Comparison of ENCODE assay signal across 23 cellular contexts in the genomic region with DNA sequence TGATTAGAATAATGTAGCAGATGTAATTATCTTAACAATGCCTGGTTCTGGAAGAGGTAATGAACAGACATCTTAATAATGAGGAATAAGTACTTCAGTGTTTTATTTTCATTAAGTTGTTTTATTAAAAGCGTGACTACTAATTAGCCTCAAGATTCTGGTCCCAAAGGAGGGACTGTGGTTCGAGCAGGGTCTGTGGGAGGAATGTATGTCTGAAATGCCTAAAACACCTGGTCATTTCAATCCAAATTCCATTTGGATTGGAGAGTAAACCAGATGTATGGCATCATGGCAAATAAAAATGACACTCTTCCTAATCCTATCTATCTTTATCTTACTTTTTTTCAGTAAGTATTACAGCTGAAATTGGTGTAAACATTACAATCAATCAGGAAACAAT.
A peak's percentile ranks its signal among the peaks of the same experiment; 100 is the strongest.
DNase-seq lines count a peak whose midpoint lies in the region; ATAC-seq, FAIRE-seq and TF ChIP-seq lines count a peak whose summit lies in the region.
"Had no signal": no experiment of that assay in that cellular context is flagged by ENCODE, and none has a peak within 500 bp of the region (broad histone marks: within the 10 kb centered on the region; RNA-seq: fewer than 3 reads in every experiment).

No MANE protein-coding gene starts in this region.

- DNase-seq in SJCRH30 (peak; percentile 55 to 76), endothelial cell of umbilical vein (ENCODE audit: low read depth, low spot score) (no peak), progenitor cell of endocrine pancreas (ENCODE audit: low spot score, unreplicated experiment) (no peak), Ammon's horn (ENCODE audit: low spot score) (no peak)
- DNase-seq: 8988T; ACHN; Caco-2; Calu3; CD4-positive, alpha-beta T cell; CD8-positive, alpha-beta T cell; DMS79 treated with DMSO at 0.1 percent for 48 hours; GF-D8 had no signal

- no peak for ATAC-seq in GM21737 (IDR thresholded peaks at IDR 0.05; ENCODE audit: unreplicated experiment)
- ATAC-seq in HG02884 (IDR thresholded peaks at IDR 0.05; ENCODE audit: unreplicated experiment), result no peak
- ATAC-seq in HG02571 (IDR thresholded peaks at IDR 0.05; ENCODE audit: unreplicated experiment), result no peak
- ATAC-seq: CD8-positive, alpha-beta T cell had no signal

- no peak overlapping the region for H3K4me3 Mint-ChIP-seq in progenitor cell of endocrine pancreas (ENCODE audit: low read depth)
- H3K4me3 Mint-ChIP-seq: B cell; CD4-positive, alpha-beta T cell; CD8-positive, alpha-beta T cell had no signal

- H3K36me3 ChIP-seq in SJCRH30, result peaks cover 21% of the 10 kb centered on the region
- H3K36me3 ChIP-seq in endothelial cell of umbilical vein (ENCODE audit: control insufficient read depth in 2 of 2, extremely low read depth in 1 of 2, insufficient read depth in 2 of 2, low read length in 2 of 2), result no peaks in the 10 kb centered on the region

- no peaks in the 10 kb centered on the region for H3K27me3 Mint-ChIP-seq in progenitor cell of endocrine pancreas
- H3K27me3 Mint-ChIP-seq: B cell; CD4-positive, alpha-beta T cell had no signal

- dilution Hi-C loops in endothelial cell of umbilical vein (cut with MboI; ENCODE audit: extremely low pct_ligation_motif_present, low sequenced_read_pairs), result no loop called here

- intact Hi-C loops in endothelial cell of umbilical vein (cut with micrococcal nuclease), result no loop called here

- no peak for TF ChIP-seq POLR2A in endothelial cell of umbilical vein (IDR thresholded peaks at IDR 0.05; ENCODE audit: low read depth, low read length)

- H3K4me2 ChIP-seq in endothelial cell of umbilical vein (ENCODE audit: insufficient read depth, low read length), result no peak overlapping the region
- H3K4me2 ChIP-seq: BLaER1 treated with 17β-estradiol and CSF1 and Interleukin-3, amounts not matched to agents 10 nM and 100 nM had no signal

- FAIRE-seq in endothelial cell of umbilical vein (lab: Jason Lieb, UNC), result peak; percentile 21
- FAIRE-seq: A204.1, D721Med, G401.6, GM12891, GM19239 had no signal

- POLR2A ChIA-PET in endothelial cell of umbilical vein (lab: Charles Lee), result no interaction called here

- H3K36me3 Mint-ChIP-seq in progenitor cell of endocrine pancreas (ENCODE audit: insufficient read depth), result peaks cover 25% of the 10 kb centered on the region
- H3K36me3 Mint-ChIP-seq: CD8-positive, alpha-beta T cell had no signal

- H3K4me1 Mint-ChIP-seq in progenitor cell of endocrine pancreas (ENCODE audit: low read depth), result peaks cover 5% of the 10 kb centered on the region
- H3K4me1 Mint-ChIP-seq: B cell had no signal

- TF ChIP-seq CTCF in endothelial cell of umbilical vein (IDR thresholded peaks at IDR 0.05; ENCODE audit: extremely low read depth in 1 of 2, insufficient read depth in 1 of 2, low read depth in 1 of 2, low read length in 2 of 2), result no peak
- TF ChIP-seq CTCF in progenitor cell of endocrine pancreas (IDR thresholded peaks at IDR 0.05; ENCODE audit: unreplicated experiment), result no peak

- CTCF ChIA-PET in endothelial cell of umbilical vein (lab: Charles Lee), result no interaction called here

- H3K27me3 ChIP-seq in SJCRH30 (no peaks in the 10 kb centered on the region), endothelial cell of umbilical vein (ENCODE audit: control insufficient read depth in 2 of 2, insufficient read depth in 2 of 2, low read length in 2 of 2) (no peaks in the 10 kb centered on the region)
- H3K27me3 ChIP-seq: BLaER1 treated with 17β-estradiol and CSF1 and Interleukin-3, amounts not matched to agents 10 nM and 100 nM had no signal

- peak overlapping the region; percentile 49 for H3K27ac Mint-ChIP-seq in progenitor cell of endocrine pancreas
- H3K27ac Mint-ChIP-seq: B cell; CD4-positive, alpha-beta T cell; CD8-positive, alpha-beta T cell had no signal

- H3K4me3 ChIP-seq in SJCRH30 (no peak overlapping the region), endothelial cell of umbilical vein (replicated peaks in 1 of 3; ENCODE audit: insufficient read depth in 1 of 3, low read depth in 1 of 3, low read length in 3 of 3) (no peak overlapping the region)
- H3K4me3 ChIP-seq: BLaER1 treated with 17β-estradiol and CSF1 and Interleukin-3, amounts not matched to agents 10 nM and 100 nM had no signal

- no peaks in the 10 kb centered on the region for H3K9me1 ChIP-seq in endothelial cell of umbilical vein (replicated peaks; ENCODE audit: control insufficient read depth, extremely low read depth, insufficient read depth, low read length)

- peaks cover 4% of the 10 kb centered on the region for H3K9me3 Mint-ChIP-seq in progenitor cell of endocrine pancreas (ENCODE audit: low read depth)
- H3K9me3 Mint-ChIP-seq: CD4-positive, alpha-beta T cell; CD8-positive, alpha-beta T cell had no signal

- peak overlapping the region; percentile 80 for H3K27ac ChIP-seq in SJCRH30
- H3K27ac ChIP-seq in endothelial cell of umbilical vein (ENCODE audit: insufficient read depth, low read depth, low read length), result no peak overlapping the region
- H3K27ac ChIP-seq: BLaER1 treated with 17β-estradiol and CSF1 and Interleukin-3, amounts not matched to agents 10 nM and 100 nM; C4-2B had no signal

- no TSS peak for BruUV-seq in endothelial cell of umbilical vein (replicated peaks; lab: Mats Ljungman, UMichigan)

- no peaks in the 10 kb centered on the region for H4K20me1 ChIP-seq in endothelial cell of umbilical vein (replicated peaks; ENCODE audit: control insufficient read depth, extremely low read depth, insufficient read depth, low read length)

- 0 out of 2 replicates have a peak, but pooled peaks cover 2% of the 10 kb centered on the region for H3K9me3 ChIP-seq in SJCRH30 (replicated peaks)
- H3K9me3 ChIP-seq in endothelial cell of umbilical vein (replicated peaks; ENCODE audit: control insufficient read depth, insufficient read depth, low read length), result no peaks in the 10 kb centered on the region
- H3K9me3 ChIP-seq: Caco-2 had no signal

- peaks cover 28% of the 10 kb centered on the region for H3K4me1 ChIP-seq in SJCRH30
- peaks cover 10% of the 10 kb centered on the region for H3K4me1 ChIP-seq in endothelial cell of umbilical vein (ENCODE audit: control insufficient read depth, extremely low read depth, insufficient read depth, low read length)
- H3K4me1 ChIP-seq: Caco-2 had no signal

- H3K9ac ChIP-seq in endothelial cell of umbilical vein (replicated peaks; ENCODE audit: extremely low read depth, insufficient read depth, low read length), result no peak overlapping the region
- H3K9ac ChIP-seq: BLaER1 treated with 17β-estradiol and CSF1 and Interleukin-3, amounts not matched to agents 10 nM and 100 nM had no signal

- H2AFZ ChIP-seq in endothelial cell of umbilical vein (ENCODE audit: low read depth, low read length), result no peak overlapping the region

- no peaks in the 10 kb centered on the region for H3K79me2 ChIP-seq in endothelial cell of umbilical vein (ENCODE audit: control insufficient read depth, insufficient read depth, low read length)

TF ChIP-seq in endothelial cell of umbilical vein, 7 proteins besides CTCF, POLR2A, EP300 and RAD21:
- no peak for TF ChIP-seq FOS (IDR thresholded peaks at IDR 0.05; ENCODE audit: borderline replicate concordance, insufficient read depth, low read length)

Comparison
In these comparisons a context has a peak if more than half of its experiments do, and no peak if none do; other contexts are left out.
1. DNase-seq: peak in SJCRH30 (2 of 2); none in endothelial cell of umbilical vein (single experiment), progenitor cell of endocrine pancreas (single experiment) and Ammon's horn (single experiment).